In the genomic region with DNA sequence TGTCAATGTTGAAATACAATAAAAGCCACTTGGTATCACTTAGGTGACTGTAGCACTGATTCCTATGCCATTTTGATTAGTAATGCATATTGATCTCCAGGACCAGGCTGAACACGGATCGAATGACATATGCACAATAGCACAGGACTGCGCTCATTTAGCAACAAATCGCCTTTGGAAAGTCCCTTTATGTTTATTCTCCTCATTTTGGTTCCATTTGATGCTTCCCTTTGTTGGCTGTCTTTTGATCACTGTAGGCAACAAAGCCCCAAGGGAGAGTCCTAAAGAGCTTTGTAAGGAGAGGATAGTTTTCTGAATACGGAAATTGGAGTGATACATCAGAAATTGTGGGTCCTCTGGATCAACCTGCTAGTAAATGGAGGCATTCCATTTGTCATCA, we compare ENCODE assay signal across 20 cellular contexts.
"Had no signal": no experiment of that assay in that cellular context is flagged by ENCODE, and none has a peak within 500 bp of the region (broad histone marks: within the 10 kb centered on the region; RNA-seq: fewer than 3 reads in every experiment).

No MANE protein-coding gene starts in this region.

- H3K27ac Mint-ChIP-seq: IgD-negative memory B cell had no signal

- H3K27me3 Mint-ChIP-seq: IgD-negative memory B cell had no signal

- H3K4me1 Mint-ChIP-seq: IgD-negative memory B cell had no signal

- H3K4me3 ChIP-seq: K562, SJSA1, SK-N-MC had no signal

- H3K36me3 ChIP-seq: SJSA1 had no signal

- H3K36me3 Mint-ChIP-seq: IgD-negative memory B cell had no signal

- H3K4me3 Mint-ChIP-seq: IgD-negative memory B cell had no signal

- DNase-seq: Kasumi-1, MM.1S, NCI-H1092 treated with DMSO at 0.1 percent for 48 hours, NCI-H1436, NCI-H1694 treated with DMSO at 0.1 percent for 48 hours, NCI-H2029, NCI-H2081 treated with DMSO at 0.1 percent for 48 hours, NCI-H2171, NCI-H226, NCI-H446, NCI-H510A, NCI-H524 treated with DMSO at 0.1 percent for 48 hours, NCI-H774, Right ventricle myocardium superior, RPMI8226, SIG-M5 had no signal

- H3K27me3 ChIP-seq: SJSA1 had no signal
